Comparison of ENCODE assay signal across 1 cellular context in the genomic region with DNA sequence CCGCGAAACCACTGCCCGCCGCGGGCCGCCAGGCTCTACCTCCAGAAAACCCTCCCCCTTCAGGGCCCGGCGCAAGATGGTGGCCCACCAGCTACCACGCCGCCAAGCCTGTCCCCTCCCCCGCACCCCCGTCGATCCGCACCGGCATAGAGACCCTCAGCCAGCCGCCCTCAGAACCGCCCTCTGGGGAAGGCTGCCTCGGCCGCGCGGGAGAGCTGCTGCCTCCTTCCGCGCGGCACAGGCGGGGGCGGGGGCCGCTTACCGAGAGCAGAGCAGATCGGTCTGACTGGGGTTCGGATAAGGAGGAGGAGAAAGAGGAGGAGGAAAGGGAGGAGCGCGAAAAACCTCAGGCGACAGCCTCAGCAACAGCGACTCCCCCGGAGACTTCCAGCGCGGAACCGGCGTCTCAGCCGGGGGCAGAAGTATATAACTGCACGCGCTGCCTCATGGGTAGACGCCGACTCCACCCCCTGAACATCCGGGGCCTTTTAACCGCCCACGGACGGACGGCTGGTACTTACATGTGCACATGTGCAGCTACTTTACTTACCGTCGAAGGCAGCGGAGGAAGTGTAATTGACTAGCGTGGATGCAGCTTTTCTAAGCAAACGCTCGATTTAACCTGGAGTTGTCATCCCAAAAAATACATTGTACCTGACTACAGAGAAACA.
A peak's percentile ranks its signal among the peaks of the same experiment; 100 is the strongest.
TF ChIP-seq lines count a peak whose summit lies in the region.

TSS of gene ZNF280C (minus strand) at position 400 of the 671 bp plus-strand sequence. CDS start 8,450 bp downstream, outside the sequence.

TF ChIP-seq in HEK293, 187 proteins besides CTCF, POLR2A, EP300 and RAD21 (continued from another document):
- no peak for TF ChIP-seq ZNF596 (tag by site-specific recombination; IDR thresholded peaks at IDR 0.05)
- TF ChIP-seq, protein P1, sequence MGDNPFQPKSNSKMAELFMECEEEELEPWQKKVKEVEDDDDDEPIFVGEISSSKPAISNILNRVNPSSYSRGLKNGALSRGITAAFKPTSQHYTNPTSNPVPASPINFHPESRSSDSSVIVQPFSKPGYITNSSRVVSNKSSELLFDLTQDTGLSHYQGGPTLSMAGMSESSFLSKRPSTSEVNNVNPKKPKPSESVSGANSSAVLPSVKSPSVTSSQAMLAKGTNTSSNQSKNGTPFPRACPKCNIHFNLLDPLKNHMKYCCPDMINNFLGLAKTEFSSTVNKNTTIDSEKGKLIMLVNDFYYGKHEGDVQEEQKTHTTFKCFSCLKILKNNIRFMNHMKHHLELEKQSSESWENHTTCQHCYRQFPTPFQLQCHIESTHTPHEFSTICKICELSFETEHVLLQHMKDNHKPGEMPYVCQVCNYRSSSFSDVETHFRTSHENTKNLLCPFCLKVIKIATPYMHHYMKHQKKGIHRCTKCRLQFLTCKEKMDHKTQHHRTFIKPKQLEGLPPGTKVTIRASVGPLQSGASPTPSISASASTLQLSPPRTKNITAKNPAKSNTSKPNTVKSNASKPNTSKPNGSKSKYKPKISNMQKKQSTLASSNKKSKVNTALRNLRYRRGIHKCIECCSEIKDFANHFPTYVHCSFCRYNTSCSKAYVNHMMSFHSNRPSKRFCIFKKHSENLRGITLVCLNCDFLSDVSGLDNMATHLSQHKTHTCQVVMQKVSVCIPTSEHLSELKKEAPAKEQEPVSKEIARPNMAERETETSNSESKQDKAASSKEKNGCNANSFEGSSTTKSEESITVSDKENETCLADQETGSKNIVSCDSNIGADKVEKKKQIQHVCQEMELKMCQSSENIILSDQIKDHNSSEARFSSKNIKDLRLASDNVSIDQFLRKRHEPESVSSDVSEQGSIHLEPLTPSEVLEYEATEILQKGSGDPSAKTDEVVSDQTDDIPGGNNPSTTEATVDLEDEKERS (tag by site-specific recombination; IDR thresholded peaks at IDR 0.05) = no peak
- TF ChIP-seq ZNF24 (tag by site-specific recombination; IDR thresholded peaks at IDR 0.05) = peak; percentile 59; the same call in 1 of the 2 replicates
- TF ChIP-seq ZNF473 (tag by site-specific recombination; IDR thresholded peaks at IDR 0.05) = no peak
- TF ChIP-seq ZSCAN30 (tag by site-specific recombination; IDR thresholded peaks at IDR 0.05) = peak; percentile 41
- TF ChIP-seq ZBTB48 (tag by site-specific recombination; IDR thresholded peaks at IDR 0.05) = 0 out of 2 replicates have a peak, but pooled peaks have one; percentile 17
- TF ChIP-seq ZBTB20 (tag by site-specific recombination; IDR thresholded peaks at IDR 0.05) = peak; percentile 71; the same call in 1 of the 2 replicates
- no peak for TF ChIP-seq ZBTB1 (tag by site-specific recombination; IDR thresholded peaks at IDR 0.05)
- TF ChIP-seq, protein P2, sequence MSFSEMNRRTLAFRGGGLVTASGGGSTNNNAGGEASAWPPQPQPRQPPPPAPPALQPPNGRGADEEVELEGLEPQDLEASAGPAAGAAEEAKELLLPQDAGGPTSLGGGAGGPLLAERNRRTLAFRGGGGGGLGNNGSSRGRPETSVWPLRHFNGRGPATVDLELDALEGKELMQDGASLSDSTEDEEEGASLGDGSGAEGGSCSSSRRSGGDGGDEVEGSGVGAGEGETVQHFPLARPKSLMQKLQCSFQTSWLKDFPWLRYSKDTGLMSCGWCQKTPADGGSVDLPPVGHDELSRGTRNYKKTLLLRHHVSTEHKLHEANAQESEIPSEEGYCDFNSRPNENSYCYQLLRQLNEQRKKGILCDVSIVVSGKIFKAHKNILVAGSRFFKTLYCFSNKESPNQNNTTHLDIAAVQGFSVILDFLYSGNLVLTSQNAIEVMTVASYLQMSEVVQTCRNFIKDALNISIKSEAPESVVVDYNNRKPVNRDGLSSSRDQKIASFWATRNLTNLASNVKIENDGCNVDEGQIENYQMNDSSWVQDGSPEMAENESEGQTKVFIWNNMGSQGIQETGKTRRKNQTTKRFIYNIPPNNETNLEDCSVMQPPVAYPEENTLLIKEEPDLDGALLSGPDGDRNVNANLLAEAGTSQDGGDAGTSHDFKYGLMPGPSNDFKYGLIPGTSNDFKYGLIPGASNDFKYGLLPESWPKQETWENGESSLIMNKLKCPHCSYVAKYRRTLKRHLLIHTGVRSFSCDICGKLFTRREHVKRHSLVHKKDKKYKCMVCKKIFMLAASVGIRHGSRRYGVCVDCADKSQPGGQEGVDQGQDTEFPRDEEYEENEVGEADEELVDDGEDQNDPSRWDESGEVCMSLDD (tag by site-specific recombination; IDR thresholded peaks at IDR 0.05) = peak; percentile 63; the same call in 1 of the 2 replicates
- TF ChIP-seq, protein P3, sequence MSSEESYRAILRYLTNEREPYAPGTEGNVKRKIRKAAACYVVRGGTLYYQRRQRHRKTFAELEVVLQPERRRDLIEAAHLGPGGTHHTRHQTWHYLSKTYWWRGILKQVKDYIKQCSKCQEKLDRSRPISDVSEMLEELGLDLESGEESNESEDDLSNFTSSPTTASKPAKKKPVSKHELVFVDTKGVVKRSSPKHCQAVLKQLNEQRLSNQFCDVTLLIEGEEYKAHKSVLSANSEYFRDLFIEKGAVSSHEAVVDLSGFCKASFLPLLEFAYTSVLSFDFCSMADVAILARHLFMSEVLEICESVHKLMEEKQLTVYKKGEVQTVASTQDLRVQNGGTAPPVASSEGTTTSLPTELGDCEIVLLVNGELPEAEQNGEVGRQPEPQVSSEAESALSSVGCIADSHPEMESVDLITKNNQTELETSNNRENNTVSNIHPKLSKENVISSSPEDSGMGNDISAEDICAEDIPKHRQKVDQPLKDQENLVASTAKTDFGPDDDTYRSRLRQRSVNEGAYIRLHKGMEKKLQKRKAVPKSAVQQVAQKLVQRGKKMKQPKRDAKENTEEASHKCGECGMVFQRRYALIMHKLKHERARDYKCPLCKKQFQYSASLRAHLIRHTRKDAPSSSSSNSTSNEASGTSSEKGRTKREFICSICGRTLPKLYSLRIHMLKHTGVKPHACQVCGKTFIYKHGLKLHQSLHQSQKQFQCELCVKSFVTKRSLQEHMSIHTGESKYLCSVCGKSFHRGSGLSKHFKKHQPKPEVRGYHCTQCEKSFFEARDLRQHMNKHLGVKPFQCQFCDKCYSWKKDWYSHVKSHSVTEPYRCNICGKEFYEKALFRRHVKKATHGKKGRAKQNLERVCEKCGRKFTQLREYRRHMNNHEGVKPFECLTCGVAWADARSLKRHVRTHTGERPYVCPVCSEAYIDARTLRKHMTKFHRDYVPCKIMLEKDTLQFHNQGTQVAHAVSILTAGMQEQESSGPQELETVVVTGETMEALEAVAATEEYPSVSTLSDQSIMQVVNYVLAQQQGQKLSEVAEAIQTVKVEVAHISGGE (tag by site-specific recombination; conservative IDR thresholded peaks at IDR 0.05; ENCODE audit: low read depth) = peak; percentile 79
- peak; percentile 27; the same call in 1 of the 2 replicates for TF ChIP-seq ZNF777 (tag by site-specific recombination; IDR thresholded peaks at IDR 0.05; ENCODE audit: borderline replicate concordance)
- TF ChIP-seq PATZ1 (tag by site-specific recombination; IDR thresholded peaks at IDR 0.05) = peak; percentile 96
- TF ChIP-seq ZIC2 (tag by site-specific recombination; IDR thresholded peaks at IDR 0.05) = peak; percentile 92
- peak; percentile 45 for TF ChIP-seq KLF9 (tag by site-specific recombination; IDR thresholded peaks at IDR 0.05; ENCODE audit: low read depth)
- TF ChIP-seq ZNF768 (tag by site-specific recombination; IDR thresholded peaks at IDR 0.05) = no peak
- TF ChIP-seq YY1 (tag by site-specific recombination; IDR thresholded peaks at IDR 0.05) = peak; percentile 82; the same call in 1 of the 2 replicates
- no peak for TF ChIP-seq ZNF174 (tag by site-specific recombination; IDR thresholded peaks at IDR 0.05)
- TF ChIP-seq KLF1 (tag by site-specific recombination; IDR thresholded peaks at IDR 0.05) = peak; percentile 31; the same call in 1 of the 2 replicates
- peak; percentile 25 for TF ChIP-seq ZNF510 (tag by site-specific recombination; IDR thresholded peaks at IDR 0.05; ENCODE audit: insufficient replicate concordance)
- peak; percentile 86 for TF ChIP-seq ZNF76 (tag by site-specific recombination; IDR thresholded peaks at IDR 0.05; ENCODE audit: borderline replicate concordance, low read depth)
- TF ChIP-seq OVOL3 (tag by site-specific recombination; IDR thresholded peaks at IDR 0.05) = no peak
- no peak for TF ChIP-seq MEIS1 (CRISPR knock-in tag; IDR thresholded peaks at IDR 0.05; ENCODE audit: borderline replicate concordance)
- no peak for TF ChIP-seq ZNF677 (tag by site-specific recombination; IDR thresholded peaks at IDR 0.05)
- TF ChIP-seq ZNF843 (tag by site-specific recombination; IDR thresholded peaks at IDR 0.05) = peak; percentile 65; the same call in 1 of the 2 replicates
- no peak for TF ChIP-seq ZNF19 (tag by site-specific recombination; IDR thresholded peaks at IDR 0.05; ENCODE audit: low read depth)
- peak; percentile 82 for TF ChIP-seq KLF16 (tag by site-specific recombination; IDR thresholded peaks at IDR 0.05)
- TF ChIP-seq ZNF580 (tag by site-specific recombination; IDR thresholded peaks at IDR 0.05) = 0 out of 2 replicates have a peak, but pooled peaks have one; percentile 9
- TF ChIP-seq ZNF121 (tag by site-specific recombination; IDR thresholded peaks at IDR 0.05) = 0 out of 2 replicates have a peak, but pooled peaks have one; percentile 16
- TF ChIP-seq ZNF571 (tag by site-specific recombination; IDR thresholded peaks at IDR 0.05) = no peak
- no peak for TF ChIP-seq ZNF624 (tag by site-specific recombination; IDR thresholded peaks at IDR 0.05)
- TF ChIP-seq GLIS1 (tag by site-specific recombination; IDR thresholded peaks at IDR 0.05) = peak; percentile 81
TF ChIP-seq in HEK293: peak in this region for 56.
